In the genomic region with DNA sequence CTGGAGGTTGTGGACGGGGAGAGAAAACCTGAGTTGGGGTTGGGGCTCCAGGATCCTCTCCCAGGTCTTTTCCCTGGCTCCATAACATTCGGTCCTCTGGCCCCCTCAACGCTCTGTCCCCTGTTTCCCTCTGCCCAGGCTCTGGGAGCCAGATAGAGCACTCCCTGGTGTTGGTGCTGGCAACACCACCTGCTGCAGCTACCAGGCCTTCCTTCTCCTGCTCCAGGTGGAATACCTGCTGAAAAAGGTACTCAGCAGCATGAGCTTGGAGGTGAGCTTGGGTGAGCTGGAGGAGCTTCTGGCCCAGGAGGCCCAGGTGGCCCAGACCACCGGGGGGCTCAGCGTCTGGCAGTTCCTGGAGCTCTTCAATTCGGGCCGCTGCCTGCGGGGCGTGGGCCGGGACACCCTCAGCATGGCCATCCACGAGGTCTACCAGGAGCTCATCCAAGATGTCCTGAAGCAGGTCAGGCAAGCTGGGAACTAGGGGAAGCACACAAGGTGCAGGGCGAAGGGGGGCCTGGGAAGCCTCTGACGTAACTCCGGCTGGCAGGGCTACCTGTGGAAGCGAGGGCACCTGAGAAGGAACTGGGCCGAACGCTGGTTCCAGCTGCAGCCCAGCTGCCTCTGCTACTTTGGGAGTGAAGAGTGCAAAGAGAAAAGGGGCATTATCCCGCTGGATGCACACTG, we compare ENCODE assay signal across 13 cellular contexts. TPM values are rescaled to one million over a fixed set of nuclear protein-coding genes. Genes with fewer than 3 reads are reported as not detected.
DNase-seq lines count a peak whose midpoint lies in the region; ATAC-seq and TF ChIP-seq lines count a peak whose summit lies in the region.
"Had no signal": no experiment of that assay in that cellular context is flagged by ENCODE, and none has a peak within 500 bp of the region (broad histone marks: within the 10 kb centered on the region; RNA-seq: fewer than 3 reads in every experiment).

No MANE protein-coding gene starts in this region.

- intact Hi-C loops in activated T-helper 2 cell treated with anti-CD3 and anti-CD28 coated beads, Interferon-gamma antibody, Interleukin-2, Interleukin-4, amounts not matched to agents 10 μg/mL and 5 μg/mL and 100 μg/mL, durations not matched to agents 14 hours and 24 hours and 36 hours (cut with micrococcal nuclease), result no loop called here
- intact Hi-C loops in sigmoid colon (cut with DNase I), result no loop called here

- TF ChIP-seq POLR2A in sigmoid colon (IDR thresholded peaks at IDR 0.05), result no peak

- no peaks in the 10 kb centered on the region for H3K9me3 Mint-ChIP-seq in stimulated activated naive CD8-positive, alpha-beta T cell treated with anti-CD3 and anti-CD28 coated beads, Interleukin-15, Interleukin-2, amounts not matched to agents 100 ng/mL and 50 ng/mL, for 24 hours
- H3K9me3 Mint-ChIP-seq in activated T-helper 2 cell treated with anti-CD3 and anti-CD28 coated beads, Interferon-gamma antibody, Interleukin-2, Interleukin-4, amounts not matched to agents 10 μg/mL and 5 μg/mL and 100 μg/mL, durations not matched to agents 14 hours and 24 hours and 36 hours, result no peaks in the 10 kb centered on the region

- H3K27ac Mint-ChIP-seq in stimulated activated naive CD8-positive, alpha-beta T cell treated with anti-CD3 and anti-CD28 coated beads, Interleukin-15, Interleukin-2, amounts not matched to agents 100 ng/mL and 50 ng/mL, for 24 hours, result peak overlapping the region; percentile 92
- H3K27ac Mint-ChIP-seq in activated T-helper 2 cell treated with anti-CD3 and anti-CD28 coated beads, Interferon-gamma antibody, Interleukin-2, Interleukin-4, amounts not matched to agents 10 μg/mL and 5 μg/mL and 100 μg/mL, durations not matched to agents 14 hours and 24 hours and 36 hours, result peak overlapping the region; percentile 93

- TF ChIP-seq CTCF in sigmoid colon (IDR thresholded peaks at IDR 0.05), result no peak

- H3K27me3 Mint-ChIP-seq in stimulated activated naive CD8-positive, alpha-beta T cell treated with anti-CD3 and anti-CD28 coated beads, Interleukin-15, Interleukin-2, amounts not matched to agents 100 ng/mL and 50 ng/mL, for 24 hours, result no peaks in the 10 kb centered on the region
- no peaks in the 10 kb centered on the region for H3K27me3 Mint-ChIP-seq in activated T-helper 2 cell treated with anti-CD3 and anti-CD28 coated beads, Interferon-gamma antibody, Interleukin-2, Interleukin-4, amounts not matched to agents 10 μg/mL and 5 μg/mL and 100 μg/mL, durations not matched to agents 14 hours and 24 hours and 36 hours (ENCODE audit: low read depth)

- DNase-seq in stimulated activated naive CD8-positive, alpha-beta T cell treated with anti-CD3 and anti-CD28 coated beads, Interleukin-15, Interleukin-2, amounts not matched to agents 100 U/mL and 50 U/mL, for 24 hours, result no peak
- DNase-seq in activated T-helper 2 cell treated with anti-CD3 and anti-CD28 coated beads, Interferon-gamma antibody, Interleukin-2, Interleukin-4, amounts not matched to agents 10 μg/mL and 5 μg/mL and 100 μg/mL, durations not matched to agents 14 hours and 24 hours and 36 hours (ENCODE audit: low spot score), result no peak
- DNase-seq in mesenteric fat pad (ENCODE audit: low spot score), result peak; percentile 65
- DNase-seq in NCI-H2171 treated with DMSO at 0.1 percent for 48 hours (lab: John Stamatoyannopoulos, UW), result no peak
- no peak for DNase-seq in sigmoid colon
- DNase-seq in KG1 (lab: John Stamatoyannopoulos, UW), result no peak
- DNase-seq: HCEC 1CT, NCI-H1417 treated with DMSO at 0.1 percent for 48 hours, NCI-H526, Right ventricle myocardium superior had no signal

- H3K4me1 Mint-ChIP-seq in stimulated activated naive CD8-positive, alpha-beta T cell treated with anti-CD3 and anti-CD28 coated beads, Interleukin-15, Interleukin-2, amounts not matched to agents 100 ng/mL and 50 ng/mL, for 24 hours (ENCODE audit: low read depth), result peaks cover 86% of the 10 kb centered on the region
- H3K4me1 Mint-ChIP-seq in activated T-helper 2 cell treated with anti-CD3 and anti-CD28 coated beads, Interferon-gamma antibody, Interleukin-2, Interleukin-4, amounts not matched to agents 10 μg/mL and 5 μg/mL and 100 μg/mL, durations not matched to agents 14 hours and 24 hours and 36 hours (ENCODE audit: low read depth), result peaks cover 64% of the 10 kb centered on the region

- H3K27ac ChIP-seq in sigmoid colon, result peak overlapping the region in 1 of 4 donors; percentile 22
- H3K27ac ChIP-seq: pancreas had no signal

- ATAC-seq in stimulated activated naive CD8-positive, alpha-beta T cell treated with anti-CD3 and anti-CD28 coated beads, Interleukin-15, Interleukin-2, amounts not matched to agents 100 U/mL and 50 U/mL, for 24 hours, result no peak
- no peak for ATAC-seq in GM21576 (IDR thresholded peaks at IDR 0.05; ENCODE audit: unreplicated experiment)

- no peaks in the 10 kb centered on the region for H3K27me3 ChIP-seq in sigmoid colon
- H3K27me3 ChIP-seq: pancreas had no signal

- no peak for TF ChIP-seq EP300 in sigmoid colon (IDR thresholded peaks at IDR 0.05)

- H3K4me3 Mint-ChIP-seq in stimulated activated naive CD8-positive, alpha-beta T cell treated with anti-CD3 and anti-CD28 coated beads, Interleukin-15, Interleukin-2, amounts not matched to agents 100 ng/mL and 50 ng/mL, for 24 hours, result peak overlapping the region; percentile 55
- H3K4me3 Mint-ChIP-seq in activated T-helper 2 cell treated with anti-CD3 and anti-CD28 coated beads, Interferon-gamma antibody, Interleukin-2, Interleukin-4, amounts not matched to agents 10 μg/mL and 5 μg/mL and 100 μg/mL, durations not matched to agents 14 hours and 24 hours and 36 hours (ENCODE audit: low read depth), result peak overlapping the region; percentile 63

- H3K36me3 ChIP-seq in sigmoid colon, result no peaks in the 10 kb centered on the region
- H3K36me3 ChIP-seq: pancreas had no signal

- H3K4me3 ChIP-seq in sigmoid colon, result no peak overlapping the region
- H3K4me3 ChIP-seq: pancreas had no signal

- H3K9me3 ChIP-seq in sigmoid colon, result no peaks in the 10 kb centered on the region
- H3K9me3 ChIP-seq: pancreas had no signal

- H3K4me1 ChIP-seq in sigmoid colon, result no peaks in the 10 kb centered on the region
- H3K4me1 ChIP-seq: pancreas had no signal

- peaks cover 88% of the 10 kb centered on the region for H3K36me3 Mint-ChIP-seq in stimulated activated naive CD8-positive, alpha-beta T cell treated with anti-CD3 and anti-CD28 coated beads, Interleukin-15, Interleukin-2, amounts not matched to agents 100 ng/mL and 50 ng/mL, for 24 hours (ENCODE audit: low read depth)
- peaks cover 88% of the 10 kb centered on the region for H3K36me3 Mint-ChIP-seq in activated T-helper 2 cell treated with anti-CD3 and anti-CD28 coated beads, Interferon-gamma antibody, Interleukin-2, Interleukin-4, amounts not matched to agents 10 μg/mL and 5 μg/mL and 100 μg/mL, durations not matched to agents 14 hours and 24 hours and 36 hours (ENCODE audit: low read depth)

- WGBS in sigmoid colon, 2 donors, result 92 to 93% methylated on average over 18 of the region's 18 CpGs

RNA-seq across cellular contexts. Expression of a gene that starts 14.6 kb away (rescaled TPM):
- 120 and 121 TPM in 2 replicates for total RNA-seq in activated T-helper 2 cell treated with anti-CD3 and anti-CD28 coated beads, Interferon-gamma antibody, Interleukin-2, Interleukin-4, amounts not matched to agents 10 μg/mL and 5 μg/mL and 100 μg/mL, durations not matched to agents 14 hours and 24 hours and 36 hours
- total RNA-seq in mesenteric fat pad (7.8 TPM), sigmoid colon (1 to 10 TPM; 1.4 to 4.7 (median 3.5) TPM)
- polyA plus RNA-seq in sigmoid colon, result 10 to 100 TPM in 1 of 3 donors, 1 to 10 TPM in 2; 4.2 to 30.1 (median 4.6) TPM

RNA-seq across cellular contexts. Expression of a gene that starts 30.1 kb away (rescaled TPM):
- total RNA-seq in activated T-helper 2 cell treated with anti-CD3 and anti-CD28 coated beads, Interferon-gamma antibody, Interleukin-2, Interleukin-4, amounts not matched to agents 10 μg/mL and 5 μg/mL and 100 μg/mL, durations not matched to agents 14 hours and 24 hours and 36 hours, result 27.1 and 29.1 TPM in 2 replicates
- total RNA-seq in mesenteric fat pad (17.5 TPM), sigmoid colon (10 to 100 TPM in 1 of 4 donors, 1 to 10 TPM in 3; 5.8 to 16.8 (median 8.5) TPM)
- polyA plus RNA-seq in sigmoid colon, result 10 to 100 TPM; 22.8 to 75.4 (median 31.5) TPM

RNA-seq across cellular contexts. Expression of a gene that starts 52.7 kb away (rescaled TPM):
- total RNA-seq in activated T-helper 2 cell treated with anti-CD3 and anti-CD28 coated beads, Interferon-gamma antibody, Interleukin-2, Interleukin-4, amounts not matched to agents 10 μg/mL and 5 μg/mL and 100 μg/mL, durations not matched to agents 14 hours and 24 hours and 36 hours, result 37.5 and 39.8 TPM in 2 replicates
- total RNA-seq in mesenteric fat pad (24.5 TPM), sigmoid colon (10 to 100 TPM; 29.3 to 59.8 (median 31.8) TPM)
- polyA plus RNA-seq in sigmoid colon, result 10 to 100 TPM; 14.3 to 28.3 (median 15.0) TPM

Comparison
In these comparisons a context has a peak if more than half of its experiments do, and no peak if none do; other contexts are left out.
1. RNA of a gene that starts 14.6 kb away (total RNA-seq): 120 to 121 TPM in activated T-helper 2 cell treated with anti-CD3 and anti-CD28 coated beads, Interferon-gamma antibody, Interleukin-2, Interleukin-4, amounts not matched to agents 10 μg/mL and 5 μg/mL and 100 μg/mL, durations not matched to agents 14 hours and 24 hours and 36 hours; 7.8 TPM in mesenteric fat pad (single experiment) and 1.4 to 4.7 TPM in sigmoid colon; every median in the first group is over 10 times any median in the second.